ENCODE assay signal across 1 cellular context in the genomic region with DNA sequence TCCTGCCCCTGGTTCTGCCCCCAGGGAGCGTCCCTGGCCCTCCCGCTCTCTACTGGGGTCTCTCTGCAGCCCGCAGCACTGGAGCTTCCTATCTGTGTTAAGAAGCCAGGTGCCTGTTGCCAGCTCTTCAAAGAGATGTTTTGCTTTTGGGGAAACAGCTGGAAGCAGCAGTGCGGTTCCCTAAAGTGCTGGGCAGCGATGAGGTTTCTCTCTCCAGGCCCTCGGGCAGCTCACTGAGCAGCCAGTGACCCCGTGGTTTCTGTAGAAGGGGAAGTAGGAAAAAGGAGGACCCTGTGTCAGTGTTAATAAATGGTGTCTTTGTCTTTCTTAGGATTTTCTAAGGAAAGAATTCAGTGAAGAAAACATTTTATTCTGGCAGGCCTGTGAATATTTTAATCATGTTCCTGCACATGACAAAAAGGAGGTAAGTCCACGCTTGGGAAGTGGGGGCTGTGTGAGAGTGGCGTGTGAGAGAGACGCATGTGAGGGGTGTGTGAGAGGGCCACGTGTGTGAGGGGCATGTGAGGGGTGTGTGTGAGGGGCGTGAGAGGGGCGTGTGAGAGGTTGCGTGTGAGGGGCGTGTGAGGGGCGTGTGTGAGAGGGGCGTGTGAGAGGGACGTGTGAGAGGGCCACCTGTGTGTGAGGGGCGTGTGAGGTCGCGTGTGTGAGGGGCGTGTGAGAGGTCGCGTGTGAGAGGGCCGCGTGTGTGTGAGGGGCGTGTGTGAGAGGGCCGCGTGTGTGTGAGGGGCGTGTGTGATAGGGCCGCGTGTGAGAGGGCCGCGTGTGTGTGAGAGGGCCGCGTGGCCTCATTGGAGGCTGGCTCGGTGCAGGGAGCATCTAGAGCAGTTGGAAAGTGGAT.
TF ChIP-seq lines count a peak whose summit lies in the region.

No MANE protein-coding gene starts in this region.

TF ChIP-seq in GM23338, 12 proteins besides CTCF, POLR2A, EP300 and RAD21 (continued from another document):
- TF ChIP-seq, protein P1, sequence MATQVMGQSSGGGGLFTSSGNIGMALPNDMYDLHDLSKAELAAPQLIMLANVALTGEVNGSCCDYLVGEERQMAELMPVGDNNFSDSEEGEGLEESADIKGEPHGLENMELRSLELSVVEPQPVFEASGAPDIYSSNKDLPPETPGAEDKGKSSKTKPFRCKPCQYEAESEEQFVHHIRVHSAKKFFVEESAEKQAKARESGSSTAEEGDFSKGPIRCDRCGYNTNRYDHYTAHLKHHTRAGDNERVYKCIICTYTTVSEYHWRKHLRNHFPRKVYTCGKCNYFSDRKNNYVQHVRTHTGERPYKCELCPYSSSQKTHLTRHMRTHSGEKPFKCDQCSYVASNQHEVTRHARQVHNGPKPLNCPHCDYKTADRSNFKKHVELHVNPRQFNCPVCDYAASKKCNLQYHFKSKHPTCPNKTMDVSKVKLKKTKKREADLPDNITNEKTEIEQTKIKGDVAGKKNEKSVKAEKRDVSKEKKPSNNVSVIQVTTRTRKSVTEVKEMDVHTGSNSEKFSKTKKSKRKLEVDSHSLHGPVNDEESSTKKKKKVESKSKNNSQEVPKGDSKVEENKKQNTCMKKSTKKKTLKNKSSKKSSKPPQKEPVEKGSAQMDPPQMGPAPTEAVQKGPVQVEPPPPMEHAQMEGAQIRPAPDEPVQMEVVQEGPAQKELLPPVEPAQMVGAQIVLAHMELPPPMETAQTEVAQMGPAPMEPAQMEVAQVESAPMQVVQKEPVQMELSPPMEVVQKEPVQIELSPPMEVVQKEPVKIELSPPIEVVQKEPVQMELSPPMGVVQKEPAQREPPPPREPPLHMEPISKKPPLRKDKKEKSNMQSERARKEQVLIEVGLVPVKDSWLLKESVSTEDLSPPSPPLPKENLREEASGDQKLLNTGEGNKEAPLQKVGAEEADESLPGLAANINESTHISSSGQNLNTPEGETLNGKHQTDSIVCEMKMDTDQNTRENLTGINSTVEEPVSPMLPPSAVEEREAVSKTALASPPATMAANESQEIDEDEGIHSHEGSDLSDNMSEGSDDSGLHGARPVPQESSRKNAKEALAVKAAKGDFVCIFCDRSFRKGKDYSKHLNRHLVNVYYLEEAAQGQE (IDR thresholded peaks at IDR 0.05; ENCODE audit: unreplicated experiment) = no peak
- TF ChIP-seq, protein P2, sequence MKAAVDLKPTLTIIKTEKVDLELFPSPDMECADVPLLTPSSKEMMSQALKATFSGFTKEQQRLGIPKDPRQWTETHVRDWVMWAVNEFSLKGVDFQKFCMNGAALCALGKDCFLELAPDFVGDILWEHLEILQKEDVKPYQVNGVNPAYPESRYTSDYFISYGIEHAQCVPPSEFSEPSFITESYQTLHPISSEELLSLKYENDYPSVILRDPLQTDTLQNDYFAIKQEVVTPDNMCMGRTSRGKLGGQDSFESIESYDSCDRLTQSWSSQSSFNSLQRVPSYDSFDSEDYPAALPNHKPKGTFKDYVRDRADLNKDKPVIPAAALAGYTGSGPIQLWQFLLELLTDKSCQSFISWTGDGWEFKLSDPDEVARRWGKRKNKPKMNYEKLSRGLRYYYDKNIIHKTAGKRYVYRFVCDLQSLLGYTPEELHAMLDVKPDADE (IDR thresholded peaks at IDR 0.05) = no peak
- no peak for TF ChIP-seq POLR2AphosphoS5 (IDR thresholded peaks at IDR 0.05; ENCODE audit: low read depth)
- no peak for TF ChIP-seq ZNF331 (CRISPR knock-in tag; IDR thresholded peaks at IDR 0.05; ENCODE audit: low read depth)
- TF ChIP-seq, protein P3, sequence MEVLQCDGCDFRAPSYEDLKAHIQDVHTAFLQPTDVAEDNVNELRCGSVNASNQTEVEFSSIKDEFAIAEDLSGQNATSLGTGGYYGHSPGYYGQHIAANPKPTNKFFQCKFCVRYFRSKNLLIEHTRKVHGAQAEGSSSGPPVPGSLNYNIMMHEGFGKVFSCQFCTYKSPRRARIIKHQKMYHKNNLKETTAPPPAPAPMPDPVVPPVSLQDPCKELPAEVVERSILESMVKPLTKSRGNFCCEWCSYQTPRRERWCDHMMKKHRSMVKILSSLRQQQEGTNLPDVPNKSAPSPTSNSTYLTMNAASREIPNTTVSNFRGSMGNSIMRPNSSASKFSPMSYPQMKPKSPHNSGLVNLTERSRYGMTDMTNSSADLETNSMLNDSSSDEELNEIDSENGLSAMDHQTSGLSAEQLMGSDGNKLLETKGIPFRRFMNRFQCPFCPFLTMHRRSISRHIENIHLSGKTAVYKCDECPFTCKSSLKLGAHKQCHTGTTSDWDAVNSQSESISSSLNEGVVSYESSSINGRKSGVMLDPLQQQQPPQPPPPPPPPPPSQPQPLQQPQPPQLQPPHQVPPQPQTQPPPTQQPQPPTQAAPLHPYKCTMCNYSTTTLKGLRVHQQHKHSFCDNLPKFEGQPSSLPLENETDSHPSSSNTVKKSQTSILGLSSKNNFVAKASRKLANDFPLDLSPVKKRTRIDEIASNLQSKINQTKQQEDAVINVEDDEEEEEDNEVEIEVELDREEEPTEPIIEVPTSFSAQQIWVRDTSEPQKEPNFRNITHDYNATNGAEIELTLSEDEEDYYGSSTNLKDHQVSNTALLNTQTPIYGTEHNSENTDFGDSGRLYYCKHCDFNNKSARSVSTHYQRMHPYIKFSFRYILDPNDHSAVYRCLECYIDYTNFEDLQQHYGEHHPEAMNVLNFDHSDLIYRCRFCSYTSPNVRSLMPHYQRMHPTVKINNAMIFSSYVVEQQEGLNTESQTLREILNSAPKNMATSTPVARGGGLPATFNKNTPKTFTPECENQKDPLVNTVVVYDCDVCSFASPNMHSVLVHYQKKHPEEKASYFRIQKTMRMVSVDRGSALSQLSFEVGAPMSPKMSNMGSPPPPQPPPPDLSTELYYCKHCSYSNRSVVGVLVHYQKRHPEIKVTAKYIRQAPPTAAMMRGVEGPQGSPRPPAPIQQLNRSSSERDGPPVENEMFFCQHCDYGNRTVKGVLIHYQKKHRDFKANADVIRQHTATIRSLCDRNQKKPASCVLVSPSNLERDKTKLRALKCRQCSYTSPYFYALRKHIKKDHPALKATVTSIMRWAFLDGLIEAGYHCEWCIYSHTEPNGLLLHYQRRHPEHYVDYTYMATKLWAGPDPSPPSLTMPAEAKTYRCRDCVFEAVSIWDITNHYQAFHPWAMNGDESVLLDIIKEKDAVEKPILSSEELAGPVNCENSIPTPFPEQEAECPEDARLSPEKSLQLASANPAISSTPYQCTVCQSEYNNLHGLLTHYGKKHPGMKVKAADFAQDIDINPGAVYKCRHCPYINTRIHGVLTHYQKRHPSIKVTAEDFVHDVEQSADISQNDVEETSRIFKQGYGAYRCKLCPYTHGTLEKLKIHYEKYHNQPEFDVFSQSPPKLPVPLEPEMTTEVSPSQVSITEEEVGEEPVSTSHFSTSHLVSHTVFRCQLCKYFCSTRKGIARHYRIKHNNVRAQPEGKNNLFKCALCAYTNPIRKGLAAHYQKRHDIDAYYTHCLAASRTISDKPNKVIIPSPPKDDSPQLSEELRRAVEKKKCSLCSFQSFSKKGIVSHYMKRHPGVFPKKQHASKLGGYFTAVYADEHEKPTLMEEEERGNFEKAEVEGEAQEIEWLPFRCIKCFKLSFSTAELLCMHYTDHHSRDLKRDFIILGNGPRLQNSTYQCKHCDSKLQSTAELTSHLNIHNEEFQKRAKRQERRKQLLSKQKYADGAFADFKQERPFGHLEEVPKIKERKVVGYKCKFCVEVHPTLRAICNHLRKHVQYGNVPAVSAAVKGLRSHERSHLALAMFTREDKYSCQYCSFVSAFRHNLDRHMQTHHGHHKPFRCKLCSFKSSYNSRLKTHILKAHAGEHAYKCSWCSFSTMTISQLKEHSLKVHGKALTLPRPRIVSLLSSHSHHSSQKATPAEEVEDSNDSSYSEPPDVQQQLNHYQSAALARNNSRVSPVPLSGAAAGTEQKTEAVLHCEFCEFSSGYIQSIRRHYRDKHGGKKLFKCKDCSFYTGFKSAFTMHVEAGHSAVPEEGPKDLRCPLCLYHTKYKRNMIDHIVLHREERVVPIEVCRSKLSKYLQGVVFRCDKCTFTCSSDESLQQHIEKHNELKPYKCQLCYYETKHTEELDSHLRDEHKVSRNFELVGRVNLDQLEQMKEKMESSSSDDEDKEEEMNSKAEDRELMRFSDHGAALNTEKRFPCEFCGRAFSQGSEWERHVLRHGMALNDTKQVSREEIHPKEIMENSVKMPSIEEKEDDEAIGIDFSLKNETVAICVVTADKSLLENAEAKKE (CRISPR knock-in tag; IDR thresholded peaks at IDR 0.05) = no peak
- TF ChIP-seq NANOG (IDR thresholded peaks at IDR 0.05; ENCODE audit: borderline replicate concordance) = no peak
- TF ChIP-seq STAT1 (IDR thresholded peaks at IDR 0.05; ENCODE audit: unreplicated experiment) = no peak
- TF ChIP-seq ZNF114 (CRISPR knock-in tag; IDR thresholded peaks at IDR 0.05) = no peak
